ENCODE assay signal across 11 cellular contexts in the genomic region with DNA sequence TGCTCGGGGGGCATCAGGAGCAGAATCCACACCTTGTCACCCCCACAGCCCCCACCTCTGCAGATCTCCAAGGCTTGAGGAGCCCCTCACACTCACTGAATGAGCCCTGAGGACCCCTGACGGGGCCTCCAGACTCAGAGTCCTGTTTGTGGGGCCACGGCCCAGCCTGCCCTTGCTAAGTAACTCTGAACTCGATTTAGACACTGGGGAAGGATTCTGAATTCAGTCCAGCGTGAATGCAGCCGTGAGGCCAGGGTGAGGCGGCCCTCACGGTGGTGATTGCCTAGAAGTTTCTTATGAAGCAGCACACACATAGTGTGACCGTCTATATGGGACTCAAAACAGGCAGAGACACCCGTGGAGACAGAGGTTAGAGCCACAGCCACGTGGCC.
"Had no signal": no experiment of that assay in that cellular context is flagged by ENCODE, and none has a peak within 500 bp of the region (broad histone marks: within the 10 kb centered on the region; RNA-seq: fewer than 3 reads in every experiment).

No MANE protein-coding gene starts in this region.

- H3K4me3 ChIP-seq: breast epithelium, esophagus muscularis mucosa had no signal

- H3K9me3 Mint-ChIP-seq: activated B cell treated with CpG ODN at 0.5 μM for 24 hours; activated naive CD8-positive, alpha-beta T cell treated with anti-CD3 and anti-CD28 coated beads for 36 hours; memory B cell; T-helper 1 cell treated with Interleukin-12 subunit alpha and Interleukin-12 subunit beta and Interleukin-4 antibody, amounts not matched to agents 30 μg/mL and 1 μg/mL, for 36 hours had no signal

- H3K9me3 ChIP-seq: breast epithelium, esophagus muscularis mucosa had no signal

- H3K36me3 ChIP-seq: breast epithelium, esophagus muscularis mucosa had no signal

- ATAC-seq: sciatic nerve had no signal

- H3K36me3 Mint-ChIP-seq: activated naive CD8-positive, alpha-beta T cell treated with anti-CD3 and anti-CD28 coated beads for 36 hours had no signal

- DNase-seq: activated B cell treated with CpG ODN at 0.5 μM for 24 hours; activated CD4-positive, alpha-beta T cell treated with anti-CD3 and anti-CD28 coated beads, Interleukin-2, amount 50 U/mL, for 1 hour; activated naive CD8-positive, alpha-beta T cell treated with anti-CD3 and anti-CD28 coated beads for 36 hours; glutamatergic neuron; stimulated activated CD4-positive, alpha-beta T cell treated with anti-CD3 and anti-CD28 coated beads, Interleukin-2, amount 100 ng/mL, for 24 hours; stimulated activated naive CD4-positive, alpha-beta T cell had no signal

- H3K27ac ChIP-seq: breast epithelium had no signal

- H3K27ac Mint-ChIP-seq: activated B cell treated with CpG ODN at 0.5 μM for 24 hours; activated naive CD8-positive, alpha-beta T cell treated with anti-CD3 and anti-CD28 coated beads for 36 hours; memory B cell; T-helper 1 cell treated with Interleukin-12 subunit alpha and Interleukin-12 subunit beta and Interleukin-4 antibody, amounts not matched to agents 30 μg/mL and 1 μg/mL, for 36 hours had no signal

- H3K4me3 Mint-ChIP-seq: activated B cell treated with CpG ODN at 0.5 μM for 24 hours; activated naive CD8-positive, alpha-beta T cell treated with anti-CD3 and anti-CD28 coated beads for 36 hours; memory B cell; T-helper 1 cell treated with Interleukin-12 subunit alpha and Interleukin-12 subunit beta and Interleukin-4 antibody, amounts not matched to agents 30 μg/mL and 1 μg/mL, for 36 hours had no signal

- H3K27me3 ChIP-seq: breast epithelium had no signal
